ENCODE assay signal across 15 cellular contexts in genomic region chr1:234536756-234537155, GRCh38. TPM values are rescaled to one million over a fixed set of nuclear protein-coding genes. Genes with fewer than 3 reads are reported as not detected.
DNase-seq lines count a peak whose midpoint lies in the region; ATAC-seq, FAIRE-seq and TF ChIP-seq lines count a peak whose summit lies in the region.
"Had no signal": no experiment of that assay in that cellular context is flagged by ENCODE, and none has a peak within 500 bp of the region (broad histone marks: within the 10 kb centered on the region; RNA-seq: fewer than 3 reads in every experiment).

No MANE protein-coding gene starts in this region.

- H3K4me1 ChIP-seq in kidney (ENCODE audit: control insufficient read depth in 1 of 2, insufficient read depth in 1 of 2, low read depth in 1 of 2, low read length in 2 of 2) (peaks cover 67 to 81% of the 10 kb centered on the region in 2 donors), upper lobe of left lung (peaks cover 55 to 73% (median 56%) of the 10 kb centered on the region in 4 donors)

- no peak overlapping the region for H3K27ac Mint-ChIP-seq in chondrocyte (ENCODE audit: unreplicated experiment)
- H3K27ac Mint-ChIP-seq: activated naive CD4-positive, alpha-beta T cell treated with anti-CD3 and anti-CD28 coated beads, Interleukin-2, amount 50 U/mL, for 72 hours; CD4-positive, CD25-positive, alpha-beta regulatory T cell; dendritic cell treated with granulocyte-macrophage colony-stimulating factor and Interleukin-4, amounts not matched to agents 40 ng/mL and 50 ng/mL, for 4 days; WTC11 had no signal

- no peaks in the 10 kb centered on the region for H3K27me3 Mint-ChIP-seq in chondrocyte (ENCODE audit: low read depth)
- H3K27me3 Mint-ChIP-seq: dendritic cell treated with granulocyte-macrophage colony-stimulating factor and Interleukin-4, amounts not matched to agents 40 ng/mL and 50 ng/mL, for 4 days had no signal

- no peak for FAIRE-seq in kidney (lab: Jason Lieb, UNC)

- H3K27me3 ChIP-seq in upper lobe of left lung, result no peaks in the 10 kb centered on the region

- peak overlapping the region in 1 of 2 donors; percentile 43 for H3K9ac ChIP-seq in kidney (ENCODE audit: low read length in 2 of 2)

- TF ChIP-seq EP300 in upper lobe of left lung (IDR thresholded peaks at IDR 0.05), result no peak

- H3K4me3 ChIP-seq in kidney (ENCODE audit: low read length in 2 of 2), result peak overlapping the region in 1 of 2 donors; percentile 8
- no peak overlapping the region for H3K4me3 ChIP-seq in upper lobe of left lung

- TF ChIP-seq POLR2A in upper lobe of left lung (IDR thresholded peaks at IDR 0.05) (no peak), erythroblast (IDR thresholded peaks at IDR 0.05; ENCODE audit: low read length) (no peak)

- no peak for TF ChIP-seq CTCF in chondrocyte (IDR thresholded peaks at IDR 0.05)
- no peak for TF ChIP-seq CTCF in kidney (IDR thresholded peaks at IDR 0.05; ENCODE audit: borderline replicate concordance, extremely low read depth, insufficient read depth)
- TF ChIP-seq CTCF in upper lobe of left lung (IDR thresholded peaks at IDR 0.05), result no peak

- H3K36me3 ChIP-seq in kidney (ENCODE audit: control insufficient read depth in 1 of 2, insufficient read depth in 2 of 2, low read length in 2 of 2) (no peaks in the 10 kb centered on the region), upper lobe of left lung (no peaks in the 10 kb centered on the region)

- 57 to 70% methylated on average over 12 of the region's 12 CpGs for WGBS in upper lobe of left lung, 2 donors

- intact Hi-C loops in kidney (cut with DNase I), result no loop called here

- H3K27ac ChIP-seq in kidney (ENCODE audit: low read depth in 2 of 2, low read length in 2 of 2) (peak overlapping the region; percentile 94 to 97), upper lobe of left lung (peak overlapping the region; percentile 90 to 95 (median 91))

- ATAC-seq in upper lobe of left lung (ENCODE audit: low FRiP score in 2 of 2), result no peak
- ATAC-seq in GM21619 (IDR thresholded peaks at IDR 0.05; ENCODE audit: unreplicated experiment), result no peak
- no peak for ATAC-seq in GM21576 (IDR thresholded peaks at IDR 0.05; ENCODE audit: unreplicated experiment)
- ATAC-seq: activated naive CD4-positive, alpha-beta T cell treated with anti-CD3 and anti-CD28 coated beads, Interleukin-2, amount 50 U/mL, for 72 hours; WTC11 had no signal

- H3K9me3 ChIP-seq in kidney (ENCODE audit: control insufficient read depth in 1 of 2, low read length in 2 of 2), result no peaks in the 10 kb centered on the region
- no peaks in the 10 kb centered on the region for H3K9me3 ChIP-seq in upper lobe of left lung

- DNase-seq in chondrocyte (ENCODE audit: low spot score) (peak; percentile 18), kidney (no peak), pons (ENCODE audit: low spot score) (peak; percentile 34), upper lobe of left lung (no peak), erythroblast (lab: John Stamatoyannopoulos, UW) (no peak)
- DNase-seq: CD4-positive, CD25-positive, alpha-beta regulatory T cell; foreskin melanocyte; NCI-H1105; NCI-H446; stimulated activated CD8-positive, alpha-beta memory T cell treated with anti-CD3 and anti-CD28 coated beads, Interleukin-4, amount 100 ng/mL, for 48 hours had no signal

- no peak overlapping the region for H3K4me3 Mint-ChIP-seq in chondrocyte (ENCODE audit: unreplicated experiment)
- H3K4me3 Mint-ChIP-seq: CD4-positive, CD25-positive, alpha-beta regulatory T cell; dendritic cell treated with granulocyte-macrophage colony-stimulating factor and Interleukin-4, amounts not matched to agents 40 ng/mL and 50 ng/mL, for 4 days; WTC11 had no signal

- peaks cover 52% of the 10 kb centered on the region for H3K4me1 Mint-ChIP-seq in chondrocyte (ENCODE audit: low read depth)
- H3K4me1 Mint-ChIP-seq: CD4-positive, CD25-positive, alpha-beta regulatory T cell had no signal

- H3K36me3 Mint-ChIP-seq in chondrocyte (ENCODE audit: low read depth), result no peaks in the 10 kb centered on the region
- H3K36me3 Mint-ChIP-seq: activated naive CD4-positive, alpha-beta T cell treated with anti-CD3 and anti-CD28 coated beads, Interleukin-2, amount 50 U/mL, for 72 hours; CD4-positive, CD25-positive, alpha-beta regulatory T cell; WTC11 had no signal

- no peaks in the 10 kb centered on the region for H3K9me3 Mint-ChIP-seq in chondrocyte (ENCODE audit: low read depth)
- H3K9me3 Mint-ChIP-seq: activated naive CD4-positive, alpha-beta T cell treated with anti-CD3 and anti-CD28 coated beads, Interleukin-2, amount 50 U/mL, for 72 hours; CD4-positive, CD25-positive, alpha-beta regulatory T cell; dendritic cell treated with granulocyte-macrophage colony-stimulating factor and Interleukin-4, amounts not matched to agents 40 ng/mL and 50 ng/mL, for 4 days; WTC11 had no signal

RNA-seq across cellular contexts. Expression of gene TARBP1, which starts 57.8 kb away (rescaled TPM):
- total RNA-seq in chondrocyte (11.2 to 22.2 TPM (median 12.9 TPM) in 3 replicates), kidney (26.2 TPM), upper lobe of left lung (10 to 100 TPM; 17.6 to 51.2 (median 25.8) TPM)
- 14.3 TPM for polyA plus RNA-seq in kidney (ENCODE audit: insufficient read depth, low read depth, low replicate concordance)

Comparison
In these comparisons a context has a peak if more than half of its experiments do, and no peak if none do; other contexts are left out.
1. DNase-seq: peak in chondrocyte (single experiment) and pons (single experiment); none in kidney (single experiment), upper lobe of left lung (0 of 2) and erythroblast (0 of 2).